Comparison of ENCODE assay signal across 15 cellular contexts in genomic region chr11:112778091-112778889, GRCh38.
DNase-seq lines count a peak whose midpoint lies in the region; ATAC-seq and TF ChIP-seq lines count a peak whose summit lies in the region.
"Had no signal": no experiment of that assay in that cellular context is flagged by ENCODE, and none has a peak within 500 bp of the region (broad histone marks: within the 10 kb centered on the region; RNA-seq: fewer than 3 reads in every experiment).

No MANE protein-coding gene starts in this region.

- H3K36me3 Mint-ChIP-seq in activated CD8-positive, alpha-beta T cell treated with anti-CD3 and anti-CD28 coated beads, Interleukin-2, amount 10 ng/mL, durations not matched to agents 7 days and 5 days (ENCODE audit: low read depth) = no peaks in the 10 kb centered on the region
- H3K36me3 Mint-ChIP-seq: CD8-positive, alpha-beta memory T cell had no signal

- ATAC-seq in foreskin keratinocyte = peak; percentile 23
- ATAC-seq in activated CD8-positive, alpha-beta T cell treated with anti-CD3 and anti-CD28 coated beads, Interleukin-2, amount 10 ng/mL, durations not matched to agents 7 days and 5 days = no peak
- ATAC-seq: Panc1 had no signal

- H3K4me1 ChIP-seq in foreskin keratinocyte = no peaks in the 10 kb centered on the region
- H3K4me1 ChIP-seq: BLaER1 had no signal

- CTCF ChIA-PET in activated CD8-positive, alpha-beta T cell treated with anti-CD3 and anti-CD28 coated beads, Interleukin-2, amount 10 ng/mL, durations not matched to agents 7 days and 5 days (lab: Charles Lee) = interaction anchor here (1.8 kb wide), 1 partner anchor 17 kb away, joined by 6 read pairs; no protein-coding TSS in a partner anchor

- H3K4me3 Mint-ChIP-seq in activated CD8-positive, alpha-beta T cell treated with anti-CD3 and anti-CD28 coated beads, Interleukin-2, amount 10 ng/mL, durations not matched to agents 7 days and 5 days = no peak overlapping the region
- H3K4me3 Mint-ChIP-seq: CD8-positive, alpha-beta memory T cell had no signal

- no peak overlapping the region for H3K27ac Mint-ChIP-seq in activated CD8-positive, alpha-beta T cell treated with anti-CD3 and anti-CD28 coated beads, Interleukin-2, amount 10 ng/mL, durations not matched to agents 7 days and 5 days
- H3K27ac Mint-ChIP-seq: CD8-positive, alpha-beta memory T cell had no signal

- POLR2A ChIA-PET in activated CD8-positive, alpha-beta T cell treated with anti-CD3 and anti-CD28 coated beads, Interleukin-2, amount 10 ng/mL, durations not matched to agents 7 days and 5 days (lab: Charles Lee) = no interaction called here

- H3K27me3 Mint-ChIP-seq in activated CD8-positive, alpha-beta T cell treated with anti-CD3 and anti-CD28 coated beads, Interleukin-2, amount 10 ng/mL, durations not matched to agents 7 days and 5 days (ENCODE audit: low read depth) = no peaks in the 10 kb centered on the region

- in situ Hi-C loops in KBM-7 (cut with MboI; ENCODE audit: low pct_unique_long_range_greater_than_20kb, low sequenced_read_pairs) = no loop called here

- H3K4me1 Mint-ChIP-seq in activated CD8-positive, alpha-beta T cell treated with anti-CD3 and anti-CD28 coated beads, Interleukin-2, amount 10 ng/mL, durations not matched to agents 7 days and 5 days (ENCODE audit: low read depth) = no peaks in the 10 kb centered on the region
- H3K4me1 Mint-ChIP-seq: CD8-positive, alpha-beta memory T cell had no signal

- no peak for TF ChIP-seq CTCF in foreskin keratinocyte (conservative IDR thresholded peaks at IDR 0.05)

- H3K27me3 ChIP-seq in foreskin keratinocyte = no peaks in the 10 kb centered on the region
- H3K27me3 ChIP-seq: BLaER1 had no signal

- H3K27ac ChIP-seq in foreskin keratinocyte (no peak overlapping the region), substantia nigra (ENCODE audit: low read depth, low read length, poor library complexity, severe bottlenecking) (peak overlapping the region; percentile 27)
- H3K27ac ChIP-seq: BLaER1, GM23248 had no signal

- DNase-seq in NCI-H446 treated with DMSO at 0.1 percent for 48 hours (lab: John Stamatoyannopoulos, UW) (peak; percentile 50), foreskin keratinocyte (peak in 1 of 2 donors; percentile 28), islet precursor cell (peak; percentile 60), substantia nigra (lab: John Stamatoyannopoulos, UW) (peak in 5 of 49 donors; percentile 12 to 22 (median 17)), KBM-7 (no peak), NAMALWA (ENCODE audit: low spot score) (no peak)
- no peak for DNase-seq in activated CD8-positive, alpha-beta T cell treated with anti-CD3 and anti-CD28 coated beads, Interleukin-2, amount 10 ng/mL, durations not matched to agents 7 days and 5 days
- DNase-seq: CD8-positive, alpha-beta memory T cell; GM23248; NCI-H1694; NCI-H2107; NCI-H748 treated with DMSO at 0.1 percent for 48 hours; SHP77 had no signal

- no peaks in the 10 kb centered on the region for H3K9me3 Mint-ChIP-seq in activated CD8-positive, alpha-beta T cell treated with anti-CD3 and anti-CD28 coated beads, Interleukin-2, amount 10 ng/mL, durations not matched to agents 7 days and 5 days (ENCODE audit: insufficient read depth)

Comparison
In these comparisons a context has a peak if more than half of its experiments do, and no peak if none do; other contexts are left out.
1. DNase-seq: peak in NCI-H446 treated with DMSO at 0.1 percent for 48 hours (single experiment) and islet precursor cell (single experiment); none in activated CD8-positive, alpha-beta T cell treated with anti-CD3 and anti-CD28 coated beads, Interleukin-2, amount 10 ng/mL, durations not matched to agents 7 days and 5 days (single experiment), KBM-7 (single experiment) and NAMALWA (single experiment).